ENCODE assay signal across 8 cellular contexts in the genomic region with DNA sequence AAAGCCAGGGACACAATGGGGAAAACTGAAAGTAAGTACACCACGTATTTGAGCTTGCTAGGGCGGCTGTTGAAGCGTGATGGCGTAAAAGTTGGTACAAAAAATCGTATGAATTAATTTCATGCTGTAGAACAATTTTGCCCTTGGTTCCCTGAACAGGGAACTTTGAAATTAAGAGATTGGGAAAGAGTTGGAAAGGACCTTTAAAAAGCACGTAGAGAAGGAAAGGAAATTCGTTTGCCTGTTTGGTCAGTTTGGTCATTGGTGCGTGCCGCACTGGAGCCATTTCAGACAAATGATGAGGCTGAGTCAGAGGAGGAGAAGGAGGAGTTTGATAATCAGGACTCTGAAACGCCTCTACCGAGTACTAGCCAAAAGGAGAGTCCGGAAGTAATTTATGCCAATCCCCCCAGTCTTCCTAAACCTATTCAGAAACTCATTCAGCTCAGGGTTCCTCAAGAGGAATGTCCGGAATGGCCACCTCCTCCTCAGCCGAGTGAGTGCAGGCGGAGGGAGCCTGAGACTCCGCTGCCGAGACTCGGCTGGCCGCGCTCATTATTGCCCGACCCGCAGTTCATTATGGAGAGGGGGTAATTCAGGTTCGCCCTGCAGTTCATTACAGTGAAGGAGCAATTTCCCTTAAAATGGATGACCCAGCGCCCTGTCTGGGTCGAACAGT. TPM values are rescaled to one million over a fixed set of nuclear protein-coding genes. Genes with fewer than 3 reads are reported as not detected.
A peak's percentile ranks its signal among the peaks of the same experiment; 100 is the strongest.
DNase-seq lines count a peak whose midpoint lies in the region; ATAC-seq and TF ChIP-seq lines count a peak whose summit lies in the region.

No MANE protein-coding gene starts in this region.

- H3K9me3 ChIP-seq in spleen, result no peaks in the 10 kb centered on the region

- POLR2A ChIA-PET in T-cell (lab: Charles Lee), result interaction anchor here in 1 of 2 donors (0.6 kb wide), 2 partner anchors 55 to 615 kb away, joined by 3 to 5 read pairs; no protein-coding TSS in a partner anchor

- H3K36me3 ChIP-seq in spleen, result no peaks in the 10 kb centered on the region

- no peak for TF ChIP-seq CTCF in spleen (IDR thresholded peaks at IDR 0.05 in 8 of 11, conservative IDR thresholded peaks at IDR 0.05 in 3 of 11)

- peak overlapping the region in 7 of 8 donors; percentile 69 to 85 (median 79) for H3K27ac ChIP-seq in spleen

- CTCF ChIA-PET in T-cell (lab: Charles Lee), result interaction anchor here (0.5 to 1.1 kb wide), 6 partner anchors 11 to 1110 kb away, joined by 3 to 9 read pairs (median 3); no protein-coding TSS in a partner anchor

- peak overlapping the region; percentile 35 to 83 (median 54) for H3K4me3 ChIP-seq in spleen

- H3K27me3 Mint-ChIP-seq in T-cell, result no peaks in the 10 kb centered on the region

- WGBS in spleen, 5 donors, result 0 to 1% (median 0%) methylated on average over 21 to 25 of the region's 25 CpGs

- no peak for TF ChIP-seq POLR2A in spleen (IDR thresholded peaks at IDR 0.05)

- intact Hi-C loops in spleen (cut with DNase I; ENCODE audit: low total_unique reads), result loop anchor here (10.0 kb wide), 1 partner anchor 706 kb away; a partner anchor contains a TSS

- peaks cover 0 to 18% (median 11%) of the 10 kb centered on the region in 6 donors for H3K4me1 ChIP-seq in spleen

- peak overlapping the region; percentile 40 to 86 for H3K27ac Mint-ChIP-seq in T-cell

- no peaks in the 10 kb centered on the region for H3K27me3 ChIP-seq in spleen (replicated peaks in 1 of 7)

- DNase-seq in GM04504 (ENCODE audit: low read depth) (peak; percentile 51), HuH-7 (ENCODE audit: low spot score) (peak; percentile 27), T-cell (peak in 16 of 34 experiments; percentile 3 to 39 (median 22)), T47D (ENCODE audit: low read depth in 1 of 2, low spot score in 1 of 2) (peak; percentile 31 to 70), iPS-NIHi11 (ENCODE audit: low spot score) (peak; percentile 74), spleen (peak; percentile 81), NCI-H1930 (lab: John Stamatoyannopoulos, UW) (no peak)

- H3K4me1 Mint-ChIP-seq in T-cell, result peaks cover 14 to 17% (median 14%) of the 10 kb centered on the region in 3 donors

- in situ Hi-C loops in T47D (cut with HindIII; ENCODE audit: low pct_unique_long_range_greater_than_20kb, low sequenced_read_pairs), result no loop called here

- peak overlapping the region; percentile 84 to 93 (median 86) for H3K4me3 Mint-ChIP-seq in T-cell

- H3K9me3 Mint-ChIP-seq in T-cell, result no peaks in the 10 kb centered on the region

- no peaks in the 10 kb centered on the region for H3K36me3 Mint-ChIP-seq in T-cell

- peak; percentile 83 for ATAC-seq in GM21619 (IDR thresholded peaks at IDR 0.05; ENCODE audit: unreplicated experiment)
- peak; percentile 80 to 84 (median 83) for ATAC-seq in T-cell (replicated peaks in 1 of 4)

RNA-seq across cellular contexts. Expression of a gene that starts 59.2 kb away (rescaled TPM):
- total RNA-seq in T-cell, result 1 to 10 TPM in 4 of 5 donors, under 1 TPM in 1; 0.43 to 3.2 (median 2.1) TPM
- 1 to 10 TPM in 4 of 7 donors, under 1 TPM in 3; 0.46 to 6.0 (median 1.5) TPM for total RNA-seq in spleen
- polyA plus RNA-seq in spleen, result under 1 TPM; 0.09 to 0.96 (median 0.39) TPM

Comparison
In these comparisons a context has a peak if more than half of its experiments do, and no peak if none do; other contexts are left out.
1. DNase-seq: peak in GM04504 (single experiment), HuH-7 (single experiment), T47D (2 of 2), iPS-NIHi11 (single experiment) and spleen (single experiment); none in NCI-H1930 (0 of 2).